8 cellular contexts compared by ENCODE assay signal in the genomic region with DNA sequence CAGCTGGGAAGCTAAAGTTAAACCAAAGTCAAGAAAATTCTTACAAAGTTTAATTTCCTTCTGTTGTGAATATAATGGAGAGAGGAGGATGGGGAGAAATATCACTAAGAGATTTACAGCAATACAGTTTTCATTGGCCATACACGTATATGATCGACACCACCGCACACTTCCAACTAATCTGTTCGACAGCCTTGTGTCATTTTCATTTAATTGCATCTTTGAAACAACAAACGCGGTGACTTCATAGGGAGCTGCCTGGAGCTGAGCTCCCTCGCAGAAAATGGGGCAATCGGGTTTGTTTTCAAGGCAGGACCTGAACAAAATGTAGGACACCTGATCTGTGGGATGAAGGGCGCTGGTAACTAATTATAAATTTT. TPM values are rescaled to one million over a fixed set of nuclear protein-coding genes. Genes with fewer than 3 reads are reported as not detected.
A peak's percentile ranks its signal among the peaks of the same experiment; 100 is the strongest.
DNase-seq lines count a peak whose midpoint lies in the region; ATAC-seq and TF ChIP-seq lines count a peak whose summit lies in the region.

No MANE protein-coding gene starts in this region.

- ATAC-seq in Right ventricle myocardium superior (ENCODE audit: poor library complexity), result no peak
- peak; percentile 11 for ATAC-seq in activated T-helper 17 cell treated with anti-CD3 and anti-CD28 coated beads, Interleukin-2, amount 50 U/mL, for 72 hours (replicated peaks)
- no peak for ATAC-seq in HG02884 (IDR thresholded peaks at IDR 0.05; ENCODE audit: unreplicated experiment)
- ATAC-seq in GM21526 (IDR thresholded peaks at IDR 0.05; ENCODE audit: low FRiP score, unreplicated experiment), result no peak

- H3K4me1 ChIP-seq in left ventricle myocardium inferior (peaks cover 28% of the 10 kb centered on the region), iPS DF 6.9 (ENCODE audit: control insufficient read depth, insufficient read depth, low read length) (no peaks in the 10 kb centered on the region), skeletal muscle tissue (ENCODE audit: control insufficient read depth in 3 of 3, insufficient read depth in 3 of 3, low read length in 3 of 3) (peaks cover 6 to 14% (median 10%) of the 10 kb centered on the region in 3 donors)

- intact Hi-C loops in left ventricle myocardium inferior (cut with micrococcal nuclease), result no loop called here
- intact Hi-C loops in Right ventricle myocardium superior (cut with DNase I), result no loop called here

- peaks cover 11% of the 10 kb centered on the region for H3K36me3 Mint-ChIP-seq in activated T-helper 17 cell treated with anti-CD3 and anti-CD28 coated beads, Interleukin-2, amount 50 U/mL, for 72 hours (ENCODE audit: low read depth)

- no CpG with 5 or more reads among the region's 9 CpGs for WGBS in iPS DF 6.9 (ENCODE audit: insufficient coverage, insufficient read length)

- H3K27ac ChIP-seq in left ventricle myocardium inferior (replicated peaks), result peak overlapping the region; percentile 82
- H3K27ac ChIP-seq in iPS DF 6.9 (ENCODE audit: low read length), result no peak overlapping the region
- peak overlapping the region; percentile 64 for H3K27ac ChIP-seq in skeletal muscle tissue (ENCODE audit: low read depth, low read length)

- TF ChIP-seq CTCF in left ventricle myocardium inferior (IDR thresholded peaks at IDR 0.05; ENCODE audit: borderline replicate concordance), result no peak

- H3K9me3 ChIP-seq in left ventricle myocardium inferior (replicated peaks), result no peaks in the 10 kb centered on the region
- no peaks in the 10 kb centered on the region for H3K9me3 ChIP-seq in iPS DF 6.9 (ENCODE audit: control insufficient read depth, insufficient read depth, low read length)
- no peaks in the 10 kb centered on the region for H3K9me3 ChIP-seq in skeletal muscle tissue (ENCODE audit: control insufficient read depth in 3 of 3, low read length in 3 of 3)

- H3K4me3 Mint-ChIP-seq in activated T-helper 17 cell treated with anti-CD3 and anti-CD28 coated beads, Interleukin-2, amount 50 U/mL, for 72 hours, result peak overlapping the region; percentile 94

- no peaks in the 10 kb centered on the region for H3K9me3 Mint-ChIP-seq in activated T-helper 17 cell treated with anti-CD3 and anti-CD28 coated beads, Interleukin-2, amount 50 U/mL, for 72 hours

- no peaks in the 10 kb centered on the region for H3K4me1 Mint-ChIP-seq in activated T-helper 17 cell treated with anti-CD3 and anti-CD28 coated beads, Interleukin-2, amount 50 U/mL, for 72 hours

- no peaks in the 10 kb centered on the region for H3K27me3 Mint-ChIP-seq in activated T-helper 17 cell treated with anti-CD3 and anti-CD28 coated beads, Interleukin-2, amount 50 U/mL, for 72 hours

- peak overlapping the region; percentile 92 for H3K27ac Mint-ChIP-seq in activated T-helper 17 cell treated with anti-CD3 and anti-CD28 coated beads, Interleukin-2, amount 50 U/mL, for 72 hours

- peaks cover 62% of the 10 kb centered on the region for H3K27me3 ChIP-seq in left ventricle myocardium inferior (ENCODE audit: low read depth)
- no peaks in the 10 kb centered on the region for H3K27me3 ChIP-seq in iPS DF 6.9 (ENCODE audit: control insufficient read depth, insufficient read depth, low read length)
- H3K27me3 ChIP-seq in skeletal muscle tissue (ENCODE audit: control insufficient read depth in 3 of 3, insufficient read depth in 3 of 3, low read length in 3 of 3), result peaks cover 0 to 26% (median 16%) of the 10 kb centered on the region in 3 donors

- DNase-seq in left ventricle myocardium inferior, result no peak
- DNase-seq in Right ventricle myocardium superior, result no peak
- no peak for DNase-seq in iPS DF 6.9 (ENCODE audit: low read depth, low spot score)
- DNase-seq in cerebellar cortex (ENCODE audit: low spot score), result no peak

- H3K9ac ChIP-seq in skeletal muscle tissue (ENCODE audit: low read depth in 1 of 3, low read length in 3 of 3), result peak overlapping the region; percentile 22 to 58 (median 55)

- peak overlapping the region; percentile 74 for H3K4me3 ChIP-seq in left ventricle myocardium inferior
- peak overlapping the region; percentile 44; the same call in 1 of the 2 replicates for H3K4me3 ChIP-seq in iPS DF 6.9 (ENCODE audit: low read length)
- peak overlapping the region; percentile 53 to 83 (median 74) for H3K4me3 ChIP-seq in skeletal muscle tissue (ENCODE audit: low read length in 3 of 3)

- H3K36me3 ChIP-seq in left ventricle myocardium inferior (no peaks in the 10 kb centered on the region), iPS DF 6.9 (ENCODE audit: control insufficient read depth, insufficient read depth, low read length) (no peaks in the 10 kb centered on the region), skeletal muscle tissue (ENCODE audit: control insufficient read depth in 3 of 3, insufficient read depth in 3 of 3, low read length in 3 of 3) (no peaks in the 10 kb centered on the region)

RNA-seq across cellular contexts. Expression of gene PTPN13, which starts 1.3 kb away (rescaled TPM):
- total RNA-seq in left ventricle myocardium inferior, result 3.8 TPM
- total RNA-seq in Right ventricle myocardium superior, result 3.1 TPM
- total RNA-seq in activated T-helper 17 cell treated with anti-CD3 and anti-CD28 coated beads, Interleukin-2, amount 50 U/mL, for 72 hours, result 10 to 100 TPM; 14.5 to 23.0 TPM
- total RNA-seq in skeletal muscle tissue, result 21.9 TPM
